Comparison of ENCODE assay signal across 33 cellular contexts in the genomic region with DNA sequence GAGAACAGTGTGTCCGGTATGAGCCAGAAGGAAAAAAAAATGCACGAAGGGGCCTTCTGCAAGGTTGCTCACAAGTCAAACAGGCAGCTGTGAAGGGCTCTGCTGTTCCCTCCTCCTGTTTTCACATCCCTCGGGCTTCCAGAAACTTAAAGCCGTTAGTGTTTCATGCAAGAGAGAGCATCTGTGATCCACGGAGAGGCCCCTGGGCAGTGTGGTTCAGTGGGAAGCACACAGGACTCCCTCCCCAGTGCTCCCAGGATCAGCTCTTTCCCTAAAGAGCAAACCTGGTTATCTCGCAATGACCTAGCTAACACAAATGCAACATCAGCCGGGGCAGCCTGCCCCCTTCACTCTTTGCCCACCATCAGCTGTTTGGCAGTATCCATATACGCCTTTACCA. TPM values are rescaled to one million over a fixed set of nuclear protein-coding genes. Genes with fewer than 3 reads are reported as not detected.
"Had no signal": no experiment of that assay in that cellular context is flagged by ENCODE, and none has a peak within 500 bp of the region (broad histone marks: within the 10 kb centered on the region; RNA-seq: fewer than 3 reads in every experiment).

No MANE protein-coding gene starts in this region.

- ATAC-seq: activated naive CD4-positive, alpha-beta T cell treated with anti-CD3 and anti-CD28 coated beads, Interleukin-2, amount 50 U/mL, for 72 hours; foreskin keratinocyte; heart left ventricle; left lung; mucosa of descending colon; natural killer cell treated with Interleukin-12 subunit alpha and Interleukin-12 subunit beta and Interleukin-15 and Interleukin-18, amount 100 ng/mL, for 72 hours; psoas muscle; stimulated activated memory B cell treated with anti-CD40 and anti-IgM and Interleukin-4, amounts not matched to agents 10 μg/mL and 1 μg/mL and 100 μg/mL, for 72 hours; stimulated activated naive CD8-positive, alpha-beta T cell treated with anti-CD3 and anti-CD28 coated beads, Interleukin-15, amount 100 ng/mL, for 72 hours; upper lobe of right lung; WTC11 had no signal

- H3K9me3 Mint-ChIP-seq: activated CD4-positive, alpha-beta memory T cell treated with anti-CD3 and anti-CD28 coated beads, Interleukin-2, amount 10 ng/mL, durations not matched to agents 7 days and 5 days; activated CD4-positive, alpha-beta T cell treated with anti-CD3 and anti-CD28 coated beads, Interleukin-2, amount 10 ng/mL, durations not matched to agents 7 days and 5 days; activated naive CD4-positive, alpha-beta T cell treated with anti-CD3 and anti-CD28 coated beads, Interleukin-2, amount 50 U/mL, for 72 hours; activated T-cell treated with anti-CD3 and anti-CD28 coated beads, Interleukin-2, amount 50 U/mL, for 24 hours; activated T-helper 2 cell treated with anti-CD3 and anti-CD28 coated beads, Interferon-gamma antibody, Interleukin-2, Interleukin-4, amounts not matched to agents 10 μg/mL and 5 μg/mL and 100 μg/mL, durations not matched to agents 14 hours and 24 hours and 36 hours; brain; immature natural killer cell; natural killer cell treated with Interleukin-12 subunit alpha and Interleukin-12 subunit beta and Interleukin-15 and Interleukin-18, amount 100 ng/mL, for 72 hours; stimulated activated memory B cell treated with anti-CD40 and anti-IgM and Interleukin-4, amounts not matched to agents 10 μg/mL and 1 μg/mL and 100 μg/mL, for 72 hours; stimulated activated naive CD8-positive, alpha-beta T cell treated with anti-CD3 and anti-CD28 coated beads, Interleukin-15, amount 100 ng/mL, for 72 hours; WTC11 had no signal

- H3K27ac ChIP-seq: ascending aorta, cardiac muscle cell, esophagus muscularis mucosa, foreskin keratinocyte, heart left ventricle, left lung, parathyroid adenoma, psoas muscle, tibial artery, upper lobe of right lung had no signal

- H3K36me3 ChIP-seq: cardiac muscle cell, upper lobe of right lung had no signal

- H3K9ac ChIP-seq: parathyroid adenoma had no signal

- H3K36me3 Mint-ChIP-seq: activated naive CD4-positive, alpha-beta T cell treated with anti-CD3 and anti-CD28 coated beads, Interleukin-2, amount 50 U/mL, for 72 hours; brain; natural killer cell treated with Interleukin-12 subunit alpha and Interleukin-12 subunit beta and Interleukin-15 and Interleukin-18, amount 100 ng/mL, for 72 hours; WTC11 had no signal

- H3K27me3 ChIP-seq: ascending aorta, cardiac muscle cell, esophagus muscularis mucosa, foreskin keratinocyte, heart left ventricle, left lung, tibial artery, upper lobe of right lung had no signal

- H3K4me3 ChIP-seq: ascending aorta, cardiac muscle cell, esophagus muscularis mucosa, heart left ventricle, left lung, lung, mucosa of descending colon, psoas muscle, smooth muscle cell, tibial artery, upper lobe of right lung had no signal

- H3K9me3 ChIP-seq: ascending aorta, esophagus muscularis mucosa, heart left ventricle, left lung, mucosa of descending colon, psoas muscle, tibial artery, upper lobe of right lung had no signal

- H2AFZ ChIP-seq: parathyroid adenoma had no signal

- H3K4me3 Mint-ChIP-seq: activated CD4-positive, alpha-beta memory T cell treated with anti-CD3 and anti-CD28 coated beads, Interleukin-2, amount 10 ng/mL, durations not matched to agents 7 days and 5 days; activated CD4-positive, alpha-beta T cell treated with anti-CD3 and anti-CD28 coated beads, Interleukin-2, amount 10 ng/mL, durations not matched to agents 7 days and 5 days; activated T-cell treated with anti-CD3 and anti-CD28 coated beads, Interleukin-2, amount 50 U/mL, for 24 hours; brain; immature natural killer cell; natural killer cell treated with Interleukin-12 subunit alpha and Interleukin-12 subunit beta and Interleukin-15 and Interleukin-18, amount 100 ng/mL, for 72 hours; stimulated activated memory B cell treated with anti-CD40 and anti-IgM and Interleukin-4, amounts not matched to agents 10 μg/mL and 1 μg/mL and 100 μg/mL, for 72 hours; stimulated activated naive CD8-positive, alpha-beta T cell treated with anti-CD3 and anti-CD28 coated beads, Interleukin-15, amount 100 ng/mL, for 72 hours; WTC11 had no signal

- DNase-seq: activated CD4-positive, alpha-beta memory T cell treated with anti-CD3 and anti-CD28 coated beads, Interleukin-2, amount 10 ng/mL, durations not matched to agents 7 days and 5 days; activated CD4-positive, alpha-beta T cell treated with anti-CD3 and anti-CD28 coated beads for 1 hour; activated CD4-positive, alpha-beta T cell treated with anti-CD3 and anti-CD28 coated beads, Interleukin-2, amount 10 ng/mL, durations not matched to agents 7 days and 5 days; activated CD8-positive, alpha-beta memory T cell treated with anti-CD3 and anti-CD28 coated beads, Interleukin-2, amount 50 U/mL, for 48 hours; activated naive CD4-positive, alpha-beta T cell; activated T-cell treated with anti-CD3 and anti-CD28 coated beads, Interleukin-2, amount 50 U/mL, for 24 hours; foreskin keratinocyte; immature natural killer cell; left lung; mucosa of descending colon; psoas muscle; stimulated activated CD4-positive, alpha-beta T cell treated with anti-CD3 and anti-CD28 coated beads, Interleukin-1b, Interleukin-23, amount 100 ng/mL, for 48 hours; stimulated activated CD4-positive, alpha-beta T cell treated with anti-CD3 and anti-CD28 coated beads, Interleukin-4, amount 100 ng/mL, for 4 hours; stimulated activated CD8-positive, alpha-beta memory T cell treated with anti-CD3 and anti-CD28 coated beads, Interleukin-4, amount 100 ng/mL, for 48 hours; stimulated activated naive CD8-positive, alpha-beta T cell treated with anti-CD3 and anti-CD28 coated beads, Interleukin-15, amount 100 ng/mL, for 72 hours; T-helper 2 cell; tibial artery had no signal

- H3K4me1 Mint-ChIP-seq: activated CD4-positive, alpha-beta memory T cell treated with anti-CD3 and anti-CD28 coated beads, Interleukin-2, amount 10 ng/mL, durations not matched to agents 7 days and 5 days; activated CD4-positive, alpha-beta T cell treated with anti-CD3 and anti-CD28 coated beads, Interleukin-2, amount 10 ng/mL, durations not matched to agents 7 days and 5 days had no signal

- H3K4me2 ChIP-seq: smooth muscle cell had no signal

- H3K4me1 ChIP-seq: ascending aorta, foreskin keratinocyte, parathyroid adenoma, psoas muscle, upper lobe of right lung had no signal

- H3K27ac Mint-ChIP-seq: activated CD4-positive, alpha-beta memory T cell treated with anti-CD3 and anti-CD28 coated beads, Interleukin-2, amount 10 ng/mL, durations not matched to agents 7 days and 5 days; activated CD4-positive, alpha-beta T cell treated with anti-CD3 and anti-CD28 coated beads, Interleukin-2, amount 10 ng/mL, durations not matched to agents 7 days and 5 days; activated T-cell treated with anti-CD3 and anti-CD28 coated beads, Interleukin-2, amount 50 U/mL, for 24 hours; activated T-helper 2 cell treated with anti-CD3 and anti-CD28 coated beads, Interferon-gamma antibody, Interleukin-2, Interleukin-4, amounts not matched to agents 10 μg/mL and 5 μg/mL and 100 μg/mL, durations not matched to agents 14 hours and 24 hours and 36 hours; immature natural killer cell; natural killer cell treated with Interleukin-12 subunit alpha and Interleukin-12 subunit beta and Interleukin-15 and Interleukin-18, amount 100 ng/mL, for 72 hours; stimulated activated memory B cell treated with anti-CD40 and anti-IgM and Interleukin-4, amounts not matched to agents 10 μg/mL and 1 μg/mL and 100 μg/mL, for 72 hours; WTC11 had no signal

- H3K27me3 Mint-ChIP-seq: activated CD4-positive, alpha-beta memory T cell treated with anti-CD3 and anti-CD28 coated beads, Interleukin-2, amount 10 ng/mL, durations not matched to agents 7 days and 5 days; activated CD4-positive, alpha-beta T cell treated with anti-CD3 and anti-CD28 coated beads, Interleukin-2, amount 10 ng/mL, durations not matched to agents 7 days and 5 days; activated T-cell treated with anti-CD3 and anti-CD28 coated beads, Interleukin-2, amount 50 U/mL, for 24 hours; natural killer cell treated with Interleukin-12 subunit alpha and Interleukin-12 subunit beta and Interleukin-15 and Interleukin-18, amount 100 ng/mL, for 72 hours; stimulated activated memory B cell treated with anti-CD40 and anti-IgM and Interleukin-4, amounts not matched to agents 10 μg/mL and 1 μg/mL and 100 μg/mL, for 72 hours; stimulated activated naive CD8-positive, alpha-beta T cell treated with anti-CD3 and anti-CD28 coated beads, Interleukin-15, amount 100 ng/mL, for 72 hours had no signal

RNA-seq across cellular contexts. Expression of a gene that starts 2.9 kb away (rescaled TPM):
- total RNA-seq: activated CD4-positive, alpha-beta memory T cell treated with anti-CD3 and anti-CD28 coated beads, Interleukin-2, amount 10 ng/mL, durations not matched to agents 7 days and 5 days; activated CD4-positive, alpha-beta T cell treated with anti-CD3 and anti-CD28 coated beads, Interleukin-2, amount 10 ng/mL, durations not matched to agents 7 days and 5 days; esophagus muscularis mucosa; mesenteric fat pad; myocyte; psoas muscle; upper lobe of right lung had no signal
- polyA plus RNA-seq: foreskin keratinocyte, heart left ventricle, immature natural killer cell had no signal

RNA-seq across cellular contexts. Expression of a gene that starts 31.3 kb away (rescaled TPM):
- total RNA-seq: foreskin keratinocyte had no signal
